14 cellular contexts compared by ENCODE assay signal in the genomic region with DNA sequence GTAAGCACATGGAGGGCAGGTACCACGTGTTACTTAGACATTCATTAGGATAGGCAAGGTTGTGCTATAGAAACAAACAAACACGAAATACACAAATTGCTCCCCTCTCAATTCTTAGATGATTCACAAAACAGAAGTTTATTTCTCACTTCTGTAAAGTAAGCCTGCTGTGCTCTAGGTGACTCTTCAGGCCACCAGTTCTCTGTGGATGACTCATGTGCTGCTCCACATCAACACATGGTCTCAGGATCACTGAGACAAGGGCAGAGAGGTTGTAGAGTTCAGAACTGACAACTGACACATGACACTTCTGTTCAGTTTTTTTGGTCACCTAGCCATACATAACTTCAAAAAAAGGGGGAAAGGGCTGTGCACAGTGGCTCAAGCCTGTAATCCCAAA.
A peak's percentile ranks its signal among the peaks of the same experiment; 100 is the strongest.
DNase-seq lines count a peak whose midpoint lies in the region; ATAC-seq and TF ChIP-seq lines count a peak whose summit lies in the region.
"Had no signal": no experiment of that assay in that cellular context is flagged by ENCODE, and none has a peak within 500 bp of the region (broad histone marks: within the 10 kb centered on the region; RNA-seq: fewer than 3 reads in every experiment).

No MANE protein-coding gene starts in this region.

- TF ChIP-seq CTCF in PC-3 (conservative IDR thresholded peaks at IDR 0.05; ENCODE audit: low read depth, low read length) (no peak), smooth muscle cell (IDR thresholded peaks at IDR 0.05; ENCODE audit: borderline replicate concordance, insufficient read depth, poor library complexity, severe bottlenecking) (no peak)

- no peaks in the 10 kb centered on the region for H3K79me2 ChIP-seq in PC-3 (ENCODE audit: low read length)
- H3K79me2 ChIP-seq in smooth muscle cell (ENCODE audit: low read depth), result no peaks in the 10 kb centered on the region

- H4K20me1 ChIP-seq in PC-3 (ENCODE audit: low read length) (no peaks in the 10 kb centered on the region), smooth muscle cell (ENCODE audit: low read depth) (no peaks in the 10 kb centered on the region)

- no peaks in the 10 kb centered on the region for H3F3A ChIP-seq in PC-3 (ENCODE audit: low read length, unreplicated experiment)
- H3F3A ChIP-seq in smooth muscle cell (ENCODE audit: low read depth), result no peaks in the 10 kb centered on the region

- no peak overlapping the region for H2AFZ ChIP-seq in PC-3 (ENCODE audit: low read length)
- H2AFZ ChIP-seq in smooth muscle cell (ENCODE audit: low read depth), result no peak overlapping the region

- 89% methylated on average over 2 of the region's 2 CpGs for WGBS in smooth muscle cell (ENCODE audit: low lambda C conversion rate)

- intact Hi-C loops in PC-3 (cut with micrococcal nuclease), result no loop called here

- ATAC-seq in HG02884 (IDR thresholded peaks at IDR 0.05; ENCODE audit: unreplicated experiment), result peak; percentile 57
- peak; percentile 40; the same call in 1 of the 2 replicates for ATAC-seq in PC-3
- no peak for ATAC-seq in GM21825 (IDR thresholded peaks at IDR 0.05; ENCODE audit: unreplicated experiment)
- ATAC-seq: T-helper 17 cell had no signal

- POLR2A ChIA-PET in PC-3 (lab: Charles Lee; ENCODE audit: unreplicated experiment), result no interaction called here

- H3K36me3 ChIP-seq in PC-3 (ENCODE audit: low read depth, low read length) (no peaks in the 10 kb centered on the region), smooth muscle cell (ENCODE audit: low read depth) (no peaks in the 10 kb centered on the region), MG63 (no peaks in the 10 kb centered on the region)
- H3K36me3 ChIP-seq: esophagus squamous epithelium, tibial artery had no signal

- H3K4me3 ChIP-seq in PC-3 (ENCODE audit: low read length) (no peak overlapping the region), smooth muscle cell (no peak overlapping the region), MG63 (no peak overlapping the region)
- H3K4me3 ChIP-seq: esophagus squamous epithelium, tibial artery had no signal

- no peak overlapping the region for H3K4me2 ChIP-seq in PC-3 (ENCODE audit: low read length)
- no peak overlapping the region for H3K4me2 ChIP-seq in smooth muscle cell

- CTCF ChIA-PET in PC-3 (lab: Charles Lee), result interaction anchor here (0.6 kb wide), 1 partner anchor 417 kb away, joined by 3 read pairs; no protein-coding TSS in a partner anchor

- no TSS peak for BruUV-seq in PC-3 (replicated peaks; lab: Mats Ljungman, UMichigan)

- H3K27me3 ChIP-seq in PC-3 (ENCODE audit: low read length) (no peaks in the 10 kb centered on the region), smooth muscle cell (ENCODE audit: low read depth) (no peaks in the 10 kb centered on the region), MG63 (no peaks in the 10 kb centered on the region)
- H3K27me3 ChIP-seq: esophagus squamous epithelium had no signal

- H3K9ac ChIP-seq in PC-3 (ENCODE audit: low read length) (no peak overlapping the region), smooth muscle cell (ENCODE audit: low read depth) (no peak overlapping the region)

- no peak overlapping the region for H3K27ac ChIP-seq in PC-3 (ENCODE audit: low read length)
- H3K27ac ChIP-seq in smooth muscle cell (ENCODE audit: low read depth), result no peak overlapping the region
- H3K27ac ChIP-seq: esophagus squamous epithelium, tibial artery had no signal

- DNase-seq in stimulated activated CD4-positive, alpha-beta T cell treated with anti-CD3 and anti-CD28 coated beads, Interleukin-1b, Interleukin-23, amount 100 ng/mL, for 48 hours, result peak; percentile 2
- no peak for DNase-seq in stimulated activated CD4-positive, alpha-beta T cell treated with anti-CD3 and anti-CD28 coated beads, Interleukin-4, amount 100 ng/mL, for 4 hours
- DNase-seq in PC-3 (peak; percentile 26), smooth muscle cell (lab: John Stamatoyannopoulos, UW; ENCODE audit: unreplicated experiment) (no peak), hepatic stellate cell (ENCODE audit: low spot score) (no peak), MG63 (no peak)
- DNase-seq: cerebellar nuclear complex, DND-41, esophagus squamous epithelium, NCI-H1694 treated with DMSO at 0.1 percent for 48 hours, T-helper 17 cell, tibial artery had no signal

- H3K9me2 ChIP-seq in PC-3 (replicated peaks; ENCODE audit: low read length), result no peaks in the 10 kb centered on the region

- H3K4me1 ChIP-seq in PC-3 (ENCODE audit: insufficient read depth, low read length) (0 out of 2 replicates have a peak, but pooled peaks cover 2% of the 10 kb centered on the region), smooth muscle cell (ENCODE audit: low read depth) (no peaks in the 10 kb centered on the region)
- H3K4me1 ChIP-seq: esophagus squamous epithelium, tibial artery had no signal

- H3K9me3 ChIP-seq in PC-3 (ENCODE audit: low read length) (no peaks in the 10 kb centered on the region), smooth muscle cell (replicated peaks; ENCODE audit: low read depth) (no peaks in the 10 kb centered on the region), MG63 (no peaks in the 10 kb centered on the region)
- H3K9me3 ChIP-seq: esophagus squamous epithelium had no signal

Comparison
In these comparisons a context has a peak if more than half of its experiments do, and no peak if none do; other contexts are left out.
1. DNase-seq: peak in stimulated activated CD4-positive, alpha-beta T cell treated with anti-CD3 and anti-CD28 coated beads, Interleukin-1b, Interleukin-23, amount 100 ng/mL, for 48 hours (single experiment) and PC-3 (single experiment); none in stimulated activated CD4-positive, alpha-beta T cell treated with anti-CD3 and anti-CD28 coated beads, Interleukin-4, amount 100 ng/mL, for 4 hours (0 of 2), smooth muscle cell (single experiment), hepatic stellate cell (single experiment) and MG63 (single experiment).